ENCODE assay signal across 23 cellular contexts in genomic region chr2:154875999-154876398, GRCh38.
DNase-seq lines count a peak whose midpoint lies in the region; ATAC-seq and TF ChIP-seq lines count a peak whose summit lies in the region.
"Had no signal": no experiment of that assay in that cellular context is flagged by ENCODE, and none has a peak within 500 bp of the region (broad histone marks: within the 10 kb centered on the region; RNA-seq: fewer than 3 reads in every experiment).

No MANE protein-coding gene starts in this region.

- no peaks in the 10 kb centered on the region for H3K9me3 Mint-ChIP-seq in GM23338
- H3K9me3 Mint-ChIP-seq: CD4-positive, alpha-beta memory T cell had no signal

- no peak overlapping the region for H3K27ac ChIP-seq in GM23338 (ENCODE audit: low read depth)
- H3K27ac ChIP-seq in HUES6 (ENCODE audit: low read depth, low read length), result peak overlapping the region; percentile 63; the same call in 1 of the 2 replicates
- H3K27ac ChIP-seq: BLaER1 had no signal

- H3K4me1 ChIP-seq in GM23338 (ENCODE audit: insufficient read depth) (peaks cover 3% of the 10 kb centered on the region; the same call in 1 of the 2 replicates), HUES6 (ENCODE audit: control insufficient read depth, insufficient read depth, low read length) (peaks cover 9% of the 10 kb centered on the region; the same call in 1 of the 2 replicates)
- H3K4me1 ChIP-seq: BE2C, BLaER1 had no signal

- H3K27me3 Mint-ChIP-seq in GM23338 (ENCODE audit: insufficient read depth, low read depth, poor library complexity), result peaks cover 2% of the 10 kb centered on the region
- H3K27me3 Mint-ChIP-seq: CD4-positive, alpha-beta memory T cell; CD4-positive, CD25-positive, alpha-beta regulatory T cell; CD8-positive, alpha-beta memory T cell had no signal

- H3K9me3 ChIP-seq in HUES6 (ENCODE audit: control insufficient read depth, insufficient read depth, low read depth, low read length), result no peaks in the 10 kb centered on the region
- H3K9me3 ChIP-seq: BE2C, BLaER1 had no signal

- H3K4me1 Mint-ChIP-seq in GM23338, result peaks cover 9% of the 10 kb centered on the region
- H3K4me1 Mint-ChIP-seq: CD14-positive monocyte; CD4-positive, alpha-beta memory T cell; CD4-positive, CD25-positive, alpha-beta regulatory T cell; CD8-positive, alpha-beta memory T cell had no signal

- no peaks in the 10 kb centered on the region for H3K79me2 ChIP-seq in GM23338 (replicated peaks; ENCODE audit: insufficient read depth)

- no peaks in the 10 kb centered on the region for H4K20me1 ChIP-seq in GM23338 (replicated peaks; ENCODE audit: insufficient read depth)
- H4K20me1 ChIP-seq: BLaER1 had no signal

- no peaks in the 10 kb centered on the region for H3K9me2 ChIP-seq in GM23338 (ENCODE audit: insufficient read depth)

- no peak overlapping the region for H3K4me2 ChIP-seq in GM23338
- H3K4me2 ChIP-seq: BLaER1 had no signal

- DNase-seq in GM23338 (ENCODE audit: low spot score), result no peak
- no peak for DNase-seq in left lobe of liver (ENCODE audit: low spot score)
- no peak for DNase-seq in NCI-H446 treated with DMSO at 0.1 percent for 48 hours (lab: John Stamatoyannopoulos, UW)
- DNase-seq in SIG-M5 treated with dmso at 0.1 percent for 504 hours (lab: John Stamatoyannopoulos, UW; ENCODE audit: unreplicated experiment), result no peak
- DNase-seq: 8988T; ACHN; BE2C; C1 segment of cervical spinal cord; CD4-positive, alpha-beta memory T cell; CD4-positive, CD25-positive, alpha-beta regulatory T cell; CD8-positive, alpha-beta memory T cell; COR-L47; DMS 273 treated with DMSO at 0.1 percent for 48 hours; DMS153; DMS53; DMS79; DND-41; EL; GDM1 had no signal

- H3K27ac Mint-ChIP-seq in GM23338, result peak overlapping the region; percentile 56; the same call in 1 of the 2 replicates
- H3K27ac Mint-ChIP-seq: CD14-positive monocyte; CD4-positive, alpha-beta memory T cell; CD4-positive, CD25-positive, alpha-beta regulatory T cell; CD8-positive, alpha-beta memory T cell had no signal

- H3K4me3 ChIP-seq in GM23338 (no peak overlapping the region), HUES6 (ENCODE audit: low read depth, low read length) (no peak overlapping the region)
- H3K4me3 ChIP-seq: BLaER1 had no signal

- H3K36me3 Mint-ChIP-seq in GM23338 (ENCODE audit: low read depth), result no peaks in the 10 kb centered on the region
- H3K36me3 Mint-ChIP-seq: CD14-positive monocyte; CD4-positive, alpha-beta memory T cell; CD4-positive, CD25-positive, alpha-beta regulatory T cell; CD8-positive, alpha-beta memory T cell had no signal

- no peaks in the 10 kb centered on the region for H3F3A ChIP-seq in GM23338 (replicated peaks; ENCODE audit: low read depth)

- no peak overlapping the region for H3K9ac ChIP-seq in HUES6 (ENCODE audit: low read length)
- H3K9ac ChIP-seq: BLaER1 had no signal

- no peak overlapping the region for H2AFZ ChIP-seq in GM23338

- no peak for TF ChIP-seq CTCF in GM23338 (conservative IDR thresholded peaks at IDR 0.05; ENCODE audit: low read depth in 2 of 2)

- H3K4me3 Mint-ChIP-seq in GM23338, result no peak overlapping the region
- H3K4me3 Mint-ChIP-seq: CD14-positive monocyte; CD4-positive, alpha-beta memory T cell; CD4-positive, CD25-positive, alpha-beta regulatory T cell; CD8-positive, alpha-beta memory T cell had no signal

- H3K27me3 ChIP-seq in GM23338 (ENCODE audit: insufficient read depth) (no peaks in the 10 kb centered on the region), HUES6 (ENCODE audit: control insufficient read depth, insufficient read depth, low read length) (no peaks in the 10 kb centered on the region)
- H3K27me3 ChIP-seq: BE2C, BLaER1 had no signal

- ATAC-seq in GM23338 (no peak), left lobe of liver (peak; percentile 45), HG02885 (IDR thresholded peaks at IDR 0.05; ENCODE audit: poor library complexity, unreplicated experiment) (no peak)

- H3K36me3 ChIP-seq in GM23338 (ENCODE audit: insufficient read depth), result no peaks in the 10 kb centered on the region
- peaks cover 34% of the 10 kb centered on the region; the same call in 1 of the 2 replicates for H3K36me3 ChIP-seq in HUES6 (ENCODE audit: control insufficient read depth, insufficient read depth, low read length)
- H3K36me3 ChIP-seq: BE2C, BLaER1 had no signal

TF ChIP-seq in GM23338, 12 proteins besides CTCF, POLR2A, EP300 and RAD21 (continues in another document):
- TF ChIP-seq ETS1 (IDR thresholded peaks at IDR 0.05), result no peak
- no peak for TF ChIP-seq ZNF114 (CRISPR knock-in tag; IDR thresholded peaks at IDR 0.05)
- TF ChIP-seq, protein P1, sequence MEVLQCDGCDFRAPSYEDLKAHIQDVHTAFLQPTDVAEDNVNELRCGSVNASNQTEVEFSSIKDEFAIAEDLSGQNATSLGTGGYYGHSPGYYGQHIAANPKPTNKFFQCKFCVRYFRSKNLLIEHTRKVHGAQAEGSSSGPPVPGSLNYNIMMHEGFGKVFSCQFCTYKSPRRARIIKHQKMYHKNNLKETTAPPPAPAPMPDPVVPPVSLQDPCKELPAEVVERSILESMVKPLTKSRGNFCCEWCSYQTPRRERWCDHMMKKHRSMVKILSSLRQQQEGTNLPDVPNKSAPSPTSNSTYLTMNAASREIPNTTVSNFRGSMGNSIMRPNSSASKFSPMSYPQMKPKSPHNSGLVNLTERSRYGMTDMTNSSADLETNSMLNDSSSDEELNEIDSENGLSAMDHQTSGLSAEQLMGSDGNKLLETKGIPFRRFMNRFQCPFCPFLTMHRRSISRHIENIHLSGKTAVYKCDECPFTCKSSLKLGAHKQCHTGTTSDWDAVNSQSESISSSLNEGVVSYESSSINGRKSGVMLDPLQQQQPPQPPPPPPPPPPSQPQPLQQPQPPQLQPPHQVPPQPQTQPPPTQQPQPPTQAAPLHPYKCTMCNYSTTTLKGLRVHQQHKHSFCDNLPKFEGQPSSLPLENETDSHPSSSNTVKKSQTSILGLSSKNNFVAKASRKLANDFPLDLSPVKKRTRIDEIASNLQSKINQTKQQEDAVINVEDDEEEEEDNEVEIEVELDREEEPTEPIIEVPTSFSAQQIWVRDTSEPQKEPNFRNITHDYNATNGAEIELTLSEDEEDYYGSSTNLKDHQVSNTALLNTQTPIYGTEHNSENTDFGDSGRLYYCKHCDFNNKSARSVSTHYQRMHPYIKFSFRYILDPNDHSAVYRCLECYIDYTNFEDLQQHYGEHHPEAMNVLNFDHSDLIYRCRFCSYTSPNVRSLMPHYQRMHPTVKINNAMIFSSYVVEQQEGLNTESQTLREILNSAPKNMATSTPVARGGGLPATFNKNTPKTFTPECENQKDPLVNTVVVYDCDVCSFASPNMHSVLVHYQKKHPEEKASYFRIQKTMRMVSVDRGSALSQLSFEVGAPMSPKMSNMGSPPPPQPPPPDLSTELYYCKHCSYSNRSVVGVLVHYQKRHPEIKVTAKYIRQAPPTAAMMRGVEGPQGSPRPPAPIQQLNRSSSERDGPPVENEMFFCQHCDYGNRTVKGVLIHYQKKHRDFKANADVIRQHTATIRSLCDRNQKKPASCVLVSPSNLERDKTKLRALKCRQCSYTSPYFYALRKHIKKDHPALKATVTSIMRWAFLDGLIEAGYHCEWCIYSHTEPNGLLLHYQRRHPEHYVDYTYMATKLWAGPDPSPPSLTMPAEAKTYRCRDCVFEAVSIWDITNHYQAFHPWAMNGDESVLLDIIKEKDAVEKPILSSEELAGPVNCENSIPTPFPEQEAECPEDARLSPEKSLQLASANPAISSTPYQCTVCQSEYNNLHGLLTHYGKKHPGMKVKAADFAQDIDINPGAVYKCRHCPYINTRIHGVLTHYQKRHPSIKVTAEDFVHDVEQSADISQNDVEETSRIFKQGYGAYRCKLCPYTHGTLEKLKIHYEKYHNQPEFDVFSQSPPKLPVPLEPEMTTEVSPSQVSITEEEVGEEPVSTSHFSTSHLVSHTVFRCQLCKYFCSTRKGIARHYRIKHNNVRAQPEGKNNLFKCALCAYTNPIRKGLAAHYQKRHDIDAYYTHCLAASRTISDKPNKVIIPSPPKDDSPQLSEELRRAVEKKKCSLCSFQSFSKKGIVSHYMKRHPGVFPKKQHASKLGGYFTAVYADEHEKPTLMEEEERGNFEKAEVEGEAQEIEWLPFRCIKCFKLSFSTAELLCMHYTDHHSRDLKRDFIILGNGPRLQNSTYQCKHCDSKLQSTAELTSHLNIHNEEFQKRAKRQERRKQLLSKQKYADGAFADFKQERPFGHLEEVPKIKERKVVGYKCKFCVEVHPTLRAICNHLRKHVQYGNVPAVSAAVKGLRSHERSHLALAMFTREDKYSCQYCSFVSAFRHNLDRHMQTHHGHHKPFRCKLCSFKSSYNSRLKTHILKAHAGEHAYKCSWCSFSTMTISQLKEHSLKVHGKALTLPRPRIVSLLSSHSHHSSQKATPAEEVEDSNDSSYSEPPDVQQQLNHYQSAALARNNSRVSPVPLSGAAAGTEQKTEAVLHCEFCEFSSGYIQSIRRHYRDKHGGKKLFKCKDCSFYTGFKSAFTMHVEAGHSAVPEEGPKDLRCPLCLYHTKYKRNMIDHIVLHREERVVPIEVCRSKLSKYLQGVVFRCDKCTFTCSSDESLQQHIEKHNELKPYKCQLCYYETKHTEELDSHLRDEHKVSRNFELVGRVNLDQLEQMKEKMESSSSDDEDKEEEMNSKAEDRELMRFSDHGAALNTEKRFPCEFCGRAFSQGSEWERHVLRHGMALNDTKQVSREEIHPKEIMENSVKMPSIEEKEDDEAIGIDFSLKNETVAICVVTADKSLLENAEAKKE (CRISPR knock-in tag; IDR thresholded peaks at IDR 0.05), result no peak
